In the genomic region with DNA sequence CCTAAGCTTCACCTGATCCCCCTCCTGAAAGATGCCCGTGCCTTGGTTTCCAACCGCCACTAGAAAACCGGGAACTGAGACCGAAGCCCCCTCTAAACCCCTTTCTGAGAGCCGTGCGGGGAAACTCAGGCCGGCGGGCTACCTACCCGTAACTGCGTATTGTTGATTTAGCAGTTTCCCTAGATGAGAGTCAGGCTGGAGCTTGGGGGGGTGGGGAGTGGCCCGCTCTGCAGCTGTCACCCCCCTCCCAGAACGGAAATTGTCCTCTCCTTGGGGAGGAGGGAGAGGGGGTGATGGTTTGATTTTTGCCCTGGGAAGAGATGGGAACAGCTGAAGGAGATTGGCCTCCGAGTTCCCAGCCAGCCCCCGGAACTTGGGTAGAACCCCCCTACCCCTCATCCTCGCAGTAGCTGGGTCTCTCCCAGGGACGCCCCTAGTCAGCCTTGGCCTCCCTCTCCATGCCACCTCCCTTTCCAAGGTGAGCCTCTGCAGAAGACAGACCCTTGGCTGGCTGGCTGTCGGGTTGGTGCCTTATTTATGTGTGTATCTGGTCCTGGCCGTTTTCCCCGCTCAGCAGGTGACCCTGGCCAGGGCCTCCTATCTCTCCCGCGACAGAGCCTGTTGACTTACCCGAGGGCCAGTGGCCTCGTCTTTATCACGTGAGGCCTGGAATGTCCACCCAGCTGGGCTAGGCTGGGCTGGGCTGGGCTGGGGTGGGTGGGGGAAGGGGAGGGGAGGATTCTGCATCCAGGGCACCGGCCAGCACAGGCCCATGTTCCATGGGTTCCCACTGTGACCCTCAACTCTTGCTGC, we compare ENCODE assay signal across 1 cellular context.
TF ChIP-seq lines count a peak whose summit lies in the region.

No MANE protein-coding gene starts in this region.

TF ChIP-seq in HepG2, 621 proteins besides CTCF, POLR2A, EP300 and RAD21 (continued from another document and continues in another):
- TF ChIP-seq, protein P1, sequence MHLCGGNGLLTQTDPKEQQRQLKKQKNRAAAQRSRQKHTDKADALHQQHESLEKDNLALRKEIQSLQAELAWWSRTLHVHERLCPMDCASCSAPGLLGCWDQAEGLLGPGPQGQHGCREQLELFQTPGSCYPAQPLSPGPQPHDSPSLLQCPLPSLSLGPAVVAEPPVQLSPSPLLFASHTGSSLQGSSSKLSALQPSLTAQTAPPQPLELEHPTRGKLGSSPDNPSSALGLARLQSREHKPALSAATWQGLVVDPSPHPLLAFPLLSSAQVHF (CRISPR knock-in tag; IDR thresholded peaks at IDR 0.05) = no peak
- TF ChIP-seq ZNF138 (CRISPR knock-in tag; IDR thresholded peaks at IDR 0.05; ENCODE audit: low read depth) (no peak), EZH2 (conservative IDR thresholded peaks at IDR 0.05; ENCODE audit: low read depth, low read length) (no peak), ZNF878 (CRISPR knock-in tag; IDR thresholded peaks at IDR 0.05) (no peak), MBD4 (IDR thresholded peaks at IDR 0.05; ENCODE audit: borderline replicate concordance, low read length) (no peak), ZBTB7A (CRISPR knock-in tag; IDR thresholded peaks at IDR 0.05) (peak; percentile 71; the same call in 1 of the 2 replicates), ZC3H13 (CRISPR knock-in tag; IDR thresholded peaks at IDR 0.05) (peak; percentile 69; the same call in 1 of the 2 replicates), HNRNPH1 (optimal IDR thresholded peaks at IDR 0.05; ENCODE audit: low read depth, low read length) (no peak), IRX3 (CRISPR knock-in tag; IDR thresholded peaks at IDR 0.05; ENCODE audit: borderline replicate concordance, low read depth) (no peak), ETV5 (CRISPR knock-in tag; IDR thresholded peaks at IDR 0.05; ENCODE audit: borderline replicate concordance) (no peak), POLR2AphosphoS2 (IDR thresholded peaks at IDR 0.05; ENCODE audit: low read depth, low read length) (no peak), ZZZ3 (CRISPR knock-in tag; IDR thresholded peaks at IDR 0.05; ENCODE audit: borderline replicate concordance) (no peak), ZNF282 (IDR thresholded peaks at IDR 0.05; ENCODE audit: partially characterized antibody) (no peak), ZNF614 (CRISPR knock-in tag; IDR thresholded peaks at IDR 0.05; ENCODE audit: borderline replicate concordance) (no peak), ZNF382 (CRISPR knock-in tag; IDR thresholded peaks at IDR 0.05; ENCODE audit: borderline replicate concordance) (no peak), ZNF12 (CRISPR knock-in tag; IDR thresholded peaks at IDR 0.05) (no peak), ZNF484 (CRISPR knock-in tag; IDR thresholded peaks at IDR 0.05; ENCODE audit: borderline replicate concordance, low read depth) (no peak), IRF2 (CRISPR knock-in tag; IDR thresholded peaks at IDR 0.05) (peak; percentile 57), ZNF260 (CRISPR knock-in tag; IDR thresholded peaks at IDR 0.05; ENCODE audit: borderline replicate concordance, low read depth) (no peak), TSC22D2 (CRISPR knock-in tag; IDR thresholded peaks at IDR 0.05; ENCODE audit: borderline replicate concordance) (no peak), ZFAT (CRISPR knock-in tag; conservative IDR thresholded peaks at IDR 0.05) (no peak), GATA4 (IDR thresholded peaks at IDR 0.05; ENCODE audit: borderline replicate concordance, low read depth) (peak; percentile 31; the same call in 1 of the 2 replicates), DMTF1 (CRISPR knock-in tag; IDR thresholded peaks at IDR 0.05) (no peak), ZNF746 (CRISPR knock-in tag; IDR thresholded peaks at IDR 0.05) (no peak; the same call in none of the 2 replicates), SAP130 (CRISPR knock-in tag; IDR thresholded peaks at IDR 0.05; ENCODE audit: low read depth) (peak; percentile 93), ZKSCAN8 (CRISPR knock-in tag; IDR thresholded peaks at IDR 0.05; ENCODE audit: borderline replicate concordance) (peak; percentile 67; the same call in 1 of the 2 replicates), MTF2 (CRISPR knock-in tag; IDR thresholded peaks at IDR 0.05; ENCODE audit: borderline replicate concordance) (no peak), ZFP36L1 (CRISPR knock-in tag; IDR thresholded peaks at IDR 0.05) (no peak), ZBTB7B (CRISPR knock-in tag; IDR thresholded peaks at IDR 0.05) (no peak), ZNF777 (CRISPR knock-in tag; IDR thresholded peaks at IDR 0.05) (no peak), ZNF546 (CRISPR knock-in tag; conservative IDR thresholded peaks at IDR 0.05) (0 out of 2 replicates have a peak, but pooled peaks have one; percentile 71), AGO1 (IDR thresholded peaks at IDR 0.05; ENCODE audit: low read depth, low read length, poor library complexity, severe bottlenecking) (no peak), SRF (IDR thresholded peaks at IDR 0.05; ENCODE audit: low read depth, low read length) (no peak), RAD51 (IDR thresholded peaks at IDR 0.05; ENCODE audit: borderline replicate concordance) (no peak), ZSCAN12 (CRISPR knock-in tag; IDR thresholded peaks at IDR 0.05) (no peak), TERF1 (CRISPR knock-in tag; IDR thresholded peaks at IDR 0.05) (no peak), JUND (CRISPR knock-in tag; IDR thresholded peaks at IDR 0.05) (no peak), SIX1 (CRISPR knock-in tag; IDR thresholded peaks at IDR 0.05; ENCODE audit: borderline replicate concordance) (no peak), MAF1 (CRISPR knock-in tag; IDR thresholded peaks at IDR 0.05; ENCODE audit: borderline replicate concordance) (no peak)
- TF ChIP-seq, protein P2, sequence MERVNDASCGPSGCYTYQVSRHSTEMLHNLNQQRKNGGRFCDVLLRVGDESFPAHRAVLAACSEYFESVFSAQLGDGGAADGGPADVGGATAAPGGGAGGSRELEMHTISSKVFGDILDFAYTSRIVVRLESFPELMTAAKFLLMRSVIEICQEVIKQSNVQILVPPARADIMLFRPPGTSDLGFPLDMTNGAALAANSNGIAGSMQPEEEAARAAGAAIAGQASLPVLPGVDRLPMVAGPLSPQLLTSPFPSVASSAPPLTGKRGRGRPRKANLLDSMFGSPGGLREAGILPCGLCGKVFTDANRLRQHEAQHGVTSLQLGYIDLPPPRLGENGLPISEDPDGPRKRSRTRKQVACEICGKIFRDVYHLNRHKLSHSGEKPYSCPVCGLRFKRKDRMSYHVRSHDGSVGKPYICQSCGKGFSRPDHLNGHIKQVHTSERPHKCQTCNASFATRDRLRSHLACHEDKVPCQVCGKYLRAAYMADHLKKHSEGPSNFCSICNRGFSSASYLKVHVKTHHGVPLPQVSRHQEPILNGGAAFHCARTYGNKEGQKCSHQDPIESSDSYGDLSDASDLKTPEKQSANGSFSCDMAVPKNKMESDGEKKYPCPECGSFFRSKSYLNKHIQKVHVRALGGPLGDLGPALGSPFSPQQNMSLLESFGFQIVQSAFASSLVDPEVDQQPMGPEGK (CRISPR knock-in tag; IDR thresholded peaks at IDR 0.05) = peak; percentile 76
- TF ChIP-seq, protein P3, sequence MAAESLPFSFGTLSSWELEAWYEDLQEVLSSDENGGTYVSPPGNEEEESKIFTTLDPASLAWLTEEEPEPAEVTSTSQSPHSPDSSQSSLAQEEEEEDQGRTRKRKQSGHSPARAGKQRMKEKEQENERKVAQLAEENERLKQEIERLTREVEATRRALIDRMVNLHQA (CRISPR knock-in tag; IDR thresholded peaks at IDR 0.05) = no peak
- TF ChIP-seq, protein P4, sequence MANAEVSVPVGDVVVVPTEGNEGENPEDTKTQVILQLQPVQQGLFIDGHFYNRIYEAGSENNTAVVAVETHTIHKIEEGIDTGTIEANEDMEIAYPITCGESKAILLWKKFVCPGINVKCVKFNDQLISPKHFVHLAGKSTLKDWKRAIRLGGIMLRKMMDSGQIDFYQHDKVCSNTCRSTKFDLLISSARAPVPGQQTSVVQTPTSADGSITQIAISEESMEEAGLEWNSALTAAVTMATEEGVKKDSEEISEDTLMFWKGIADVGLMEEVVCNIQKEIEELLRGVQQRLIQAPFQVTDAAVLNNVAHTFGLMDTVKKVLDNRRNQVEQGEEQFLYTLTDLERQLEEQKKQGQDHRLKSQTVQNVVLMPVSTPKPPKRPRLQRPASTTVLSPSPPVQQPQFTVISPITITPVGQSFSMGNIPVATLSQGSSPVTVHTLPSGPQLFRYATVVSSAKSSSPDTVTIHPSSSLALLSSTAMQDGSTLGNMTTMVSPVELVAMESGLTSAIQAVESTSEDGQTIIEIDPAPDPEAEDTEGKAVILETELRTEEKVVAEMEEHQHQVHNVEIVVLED (CRISPR knock-in tag; IDR thresholded peaks at IDR 0.05; ENCODE audit: borderline replicate concordance) = no peak; the same call in 1 of the 2 replicates
- TF ChIP-seq, protein P5, sequence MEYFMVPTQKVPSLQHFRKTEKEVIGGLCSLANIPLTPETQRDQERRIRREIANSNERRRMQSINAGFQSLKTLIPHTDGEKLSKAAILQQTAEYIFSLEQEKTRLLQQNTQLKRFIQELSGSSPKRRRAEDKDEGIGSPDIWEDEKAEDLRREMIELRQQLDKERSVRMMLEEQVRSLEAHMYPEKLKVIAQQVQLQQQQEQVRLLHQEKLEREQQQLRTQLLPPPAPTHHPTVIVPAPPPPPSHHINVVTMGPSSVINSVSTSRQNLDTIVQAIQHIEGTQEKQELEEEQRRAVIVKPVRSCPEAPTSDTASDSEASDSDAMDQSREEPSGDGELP (IDR thresholded peaks at IDR 0.05; ENCODE audit: borderline replicate concordance, low read depth) = peak; percentile 98
- TF ChIP-seq, protein P6, sequence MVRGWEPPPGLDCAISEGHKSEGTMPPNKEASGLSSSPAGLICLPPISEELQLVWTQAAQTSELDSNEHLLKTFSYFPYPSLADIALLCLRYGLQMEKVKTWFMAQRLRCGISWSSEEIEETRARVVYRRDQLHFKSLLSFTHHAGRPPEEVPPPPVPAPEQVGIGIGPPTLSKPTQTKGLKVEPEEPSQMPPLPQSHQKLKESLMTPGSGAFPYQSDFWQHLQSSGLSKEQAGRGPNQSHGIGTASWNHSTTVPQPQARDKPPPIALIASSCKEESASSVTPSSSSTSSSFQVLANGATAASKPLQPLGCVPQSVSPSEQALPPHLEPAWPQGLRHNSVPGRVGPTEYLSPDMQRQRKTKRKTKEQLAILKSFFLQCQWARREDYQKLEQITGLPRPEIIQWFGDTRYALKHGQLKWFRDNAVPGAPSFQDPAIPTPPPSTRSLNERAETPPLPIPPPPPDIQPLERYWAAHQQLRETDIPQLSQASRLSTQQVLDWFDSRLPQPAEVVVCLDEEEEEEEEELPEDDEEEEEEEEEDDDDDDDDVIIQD (CRISPR knock-in tag; IDR thresholded peaks at IDR 0.05; ENCODE audit: low read depth) = no peak
- TF ChIP-seq, protein P7, sequence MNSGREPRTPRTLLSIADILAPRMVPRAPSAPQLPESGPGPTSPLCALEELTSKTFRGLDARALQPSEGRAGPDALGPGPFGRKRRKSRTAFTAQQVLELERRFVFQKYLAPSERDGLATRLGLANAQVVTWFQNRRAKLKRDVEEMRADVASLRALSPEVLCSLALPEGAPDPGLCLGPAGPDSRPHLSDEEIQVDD (CRISPR knock-in tag; IDR thresholded peaks at IDR 0.05; ENCODE audit: borderline replicate concordance) = no peak
- TF ChIP-seq, protein P8, sequence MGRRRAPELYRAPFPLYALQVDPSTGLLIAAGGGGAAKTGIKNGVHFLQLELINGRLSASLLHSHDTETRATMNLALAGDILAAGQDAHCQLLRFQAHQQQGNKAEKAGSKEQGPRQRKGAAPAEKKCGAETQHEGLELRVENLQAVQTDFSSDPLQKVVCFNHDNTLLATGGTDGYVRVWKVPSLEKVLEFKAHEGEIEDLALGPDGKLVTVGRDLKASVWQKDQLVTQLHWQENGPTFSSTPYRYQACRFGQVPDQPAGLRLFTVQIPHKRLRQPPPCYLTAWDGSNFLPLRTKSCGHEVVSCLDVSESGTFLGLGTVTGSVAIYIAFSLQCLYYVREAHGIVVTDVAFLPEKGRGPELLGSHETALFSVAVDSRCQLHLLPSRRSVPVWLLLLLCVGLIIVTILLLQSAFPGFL (CRISPR knock-in tag; IDR thresholded peaks at IDR 0.05) = no peak
- TF ChIP-seq, protein P9, sequence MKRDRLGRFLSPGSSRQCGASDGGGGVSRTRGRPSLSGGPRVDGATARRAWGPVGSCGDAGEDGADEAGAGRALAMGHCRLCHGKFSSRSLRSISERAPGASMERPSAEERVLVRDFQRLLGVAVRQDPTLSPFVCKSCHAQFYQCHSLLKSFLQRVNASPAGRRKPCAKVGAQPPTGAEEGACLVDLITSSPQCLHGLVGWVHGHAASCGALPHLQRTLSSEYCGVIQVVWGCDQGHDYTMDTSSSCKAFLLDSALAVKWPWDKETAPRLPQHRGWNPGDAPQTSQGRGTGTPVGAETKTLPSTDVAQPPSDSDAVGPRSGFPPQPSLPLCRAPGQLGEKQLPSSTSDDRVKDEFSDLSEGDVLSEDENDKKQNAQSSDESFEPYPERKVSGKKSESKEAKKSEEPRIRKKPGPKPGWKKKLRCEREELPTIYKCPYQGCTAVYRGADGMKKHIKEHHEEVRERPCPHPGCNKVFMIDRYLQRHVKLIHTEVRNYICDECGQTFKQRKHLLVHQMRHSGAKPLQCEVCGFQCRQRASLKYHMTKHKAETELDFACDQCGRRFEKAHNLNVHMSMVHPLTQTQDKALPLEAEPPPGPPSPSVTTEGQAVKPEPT (CRISPR knock-in tag; IDR thresholded peaks at IDR 0.05; ENCODE audit: low read depth) = no peak
